8 cellular contexts compared by ENCODE assay signal in genomic region chr16:66342294-66342900, GRCh38. TPM values are rescaled to one million over a fixed set of nuclear protein-coding genes. Genes with fewer than 3 reads are reported as not detected.
A peak's percentile ranks its signal among the peaks of the same experiment; 100 is the strongest.
DNase-seq lines count a peak whose midpoint lies in the region; ATAC-seq and TF ChIP-seq lines count a peak whose summit lies in the region.

No MANE protein-coding gene starts in this region.

- POLR2A ChIA-PET in A673 (lab: Charles Lee; ENCODE audit: low non-redundant PET): no interaction called here

- no peak for ATAC-seq in effector memory CD8-positive, alpha-beta T cell (replicated peaks)
- no peak for ATAC-seq in HG03108 (IDR thresholded peaks at IDR 0.05; ENCODE audit: unreplicated experiment)
- no peak for ATAC-seq in HG03097 (IDR thresholded peaks at IDR 0.05; ENCODE audit: low FRiP score, unreplicated experiment)

- H3K4me1 Mint-ChIP-seq in effector memory CD8-positive, alpha-beta T cell (ENCODE audit: low read depth in 2 of 2): no peaks in the 10 kb centered on the region

- no peak overlapping the region for H3K27ac Mint-ChIP-seq in effector memory CD8-positive, alpha-beta T cell

- H3K27ac ChIP-seq in A673 (ENCODE audit: low read depth, low read length, poor library complexity, severe bottlenecking) (no peak overlapping the region), hepatocyte (no peak overlapping the region)

- no peak overlapping the region for H2AFZ ChIP-seq in hepatocyte

- no peaks in the 10 kb centered on the region for H3K4me1 ChIP-seq in A673 (ENCODE audit: insufficient read depth, low read length, poor library complexity, severe bottlenecking)
- H3K4me1 ChIP-seq in hepatocyte (ENCODE audit: insufficient read depth): no peaks in the 10 kb centered on the region

- no peaks in the 10 kb centered on the region for H3K27me3 ChIP-seq in A673 (replicated peaks; ENCODE audit: insufficient read depth, low read depth, low read length, poor library complexity)
- H3K27me3 ChIP-seq in hepatocyte: no peaks in the 10 kb centered on the region

- H3K9me2 ChIP-seq in hepatocyte (replicated peaks; ENCODE audit: insufficient read depth): no peaks in the 10 kb centered on the region

- no peaks in the 10 kb centered on the region for H3K79me2 ChIP-seq in hepatocyte

- peaks cover 46 to 74% of the 10 kb centered on the region in 2 donors for H3K27me3 Mint-ChIP-seq in effector memory CD8-positive, alpha-beta T cell

- H3K4me3 Mint-ChIP-seq in effector memory CD8-positive, alpha-beta T cell: no peak overlapping the region

- intact Hi-C loops in A673 (cut with micrococcal nuclease; ENCODE audit: unreplicated experiment): loop anchor here (1.0 to 10.0 kb wide), 2 partner anchors 68 to 141 kb away; no protein-coding TSS in a partner anchor

- H3K4me3 ChIP-seq in A673 (ENCODE audit: low read depth, low read length, poor library complexity, severe bottlenecking) (no peak overlapping the region), hepatocyte (no peak overlapping the region)

- CTCF ChIA-PET in A673 (lab: Charles Lee): interaction anchor here (0.6 to 0.7 kb wide), 3 partner anchors 22 to 733 kb away, joined by 3 to 6 read pairs (median 4); no protein-coding TSS in a partner anchor

- H3K9me3 ChIP-seq in A673 (ENCODE audit: low read depth, low read length, poor library complexity, severe bottlenecking) (no peaks in the 10 kb centered on the region), hepatocyte (ENCODE audit: low read depth) (no peaks in the 10 kb centered on the region)

- no peak overlapping the region for H3K4me2 ChIP-seq in hepatocyte

- H4K20me1 ChIP-seq in hepatocyte (ENCODE audit: insufficient read depth, poor library complexity, severe bottlenecking): no peaks in the 10 kb centered on the region

- 68% methylated on average over 8 of the region's 9 CpGs for WGBS in hepatocyte (ENCODE audit: low lambda C conversion rate, missing lambda C conversion rate)

- no peaks in the 10 kb centered on the region for H3K9me3 Mint-ChIP-seq in effector memory CD8-positive, alpha-beta T cell

- BruUV-seq in A673 (replicated peaks; lab: Mats Ljungman, UMichigan): no TSS peak

- no peaks in the 10 kb centered on the region for H3K36me3 ChIP-seq in A673 (ENCODE audit: insufficient read depth, low read length, poor library complexity, severe bottlenecking)
- H3K36me3 ChIP-seq in hepatocyte (replicated peaks; ENCODE audit: insufficient read depth, low read depth): no peaks in the 10 kb centered on the region

- H3K36me3 Mint-ChIP-seq in effector memory CD8-positive, alpha-beta T cell (ENCODE audit: insufficient read depth): no peaks in the 10 kb centered on the region

- peak; percentile 82 for TF ChIP-seq CTCF in A673 (conservative IDR thresholded peaks at IDR 0.05; ENCODE audit: low read depth, low read length)
- peak; percentile 92 for TF ChIP-seq CTCF in GM12873 (IDR thresholded peaks at IDR 0.05; ENCODE audit: insufficient read depth, low read depth, low read length, missing control alignments)
- TF ChIP-seq CTCF in hepatocyte (IDR thresholded peaks at IDR 0.05; ENCODE audit: poor library complexity): peak; percentile 56

- DNase-seq in A673 (ENCODE audit: low spot score) (peak; percentile 61), SW480 (ENCODE audit: low spot score) (peak; percentile 18), hepatocyte (ENCODE audit: low spot score) (peak; percentile 45), NCI-H510A treated with DMSO at 0.1 percent for 48 hours (lab: John Stamatoyannopoulos, UW) (no peak)
- no peak for DNase-seq in effector memory CD8-positive, alpha-beta T cell

RNA-seq across cellular contexts. Expression of gene CDH5, which starts 24.1 kb away (rescaled TPM):
- 0.09 and 0.26 TPM in 2 replicates for total RNA-seq in A673 (2021)
- total RNA-seq in hepatocyte: 2.2 and 2.6 TPM in 2 replicates
- 0.88 and 1.2 TPM in 2 replicates for polyA plus RNA-seq in hepatocyte

Comparison
In these comparisons a context has a peak if more than half of its experiments do, and no peak if none do; other contexts are left out.
1. DNase-seq: peak in A673 (single experiment), SW480 (single experiment) and hepatocyte (single experiment); none in effector memory CD8-positive, alpha-beta T cell (0 of 3) and NCI-H510A treated with DMSO at 0.1 percent for 48 hours (single experiment).
2. Peak in every context shown above with its lines, with median percentiles within 50 percentile points of each other: CTCF ChIP-seq.